8 cellular contexts compared by ENCODE assay signal in genomic region chr12:21526721-21527345, GRCh38. TPM values are rescaled to one million over a fixed set of nuclear protein-coding genes. Genes with fewer than 3 reads are reported as not detected.
A peak's percentile ranks its signal among the peaks of the same experiment; 100 is the strongest.
DNase-seq lines count a peak whose midpoint lies in the region; ATAC-seq and TF ChIP-seq lines count a peak whose summit lies in the region.

No MANE protein-coding gene starts in this region.

- H3K9me3 ChIP-seq in cardiac muscle cell (ENCODE audit: low read depth) (no peaks in the 10 kb centered on the region), adipocyte (ENCODE audit: control insufficient read depth, low read length) (no peaks in the 10 kb centered on the region), upper lobe of right lung (no peaks in the 10 kb centered on the region)

- intact Hi-C loops in Right ventricle myocardium superior (cut with DNase I): no loop called here
- intact Hi-C loops in upper lobe of right lung (cut with DNase I): no loop called here

- H3K4me3 ChIP-seq in cardiac muscle cell (peak overlapping the region; percentile 71), adipocyte (ENCODE audit: low read length) (peak overlapping the region; percentile 86), upper lobe of right lung (peak overlapping the region; percentile 58)

- H3K9ac ChIP-seq in adipocyte (ENCODE audit: low read length): no peak overlapping the region

- H3K4me1 ChIP-seq in cardiac muscle cell (ENCODE audit: low read depth) (peaks cover 14% of the 10 kb centered on the region), adipocyte (ENCODE audit: control insufficient read depth, insufficient read depth, low read length) (peaks cover 15% of the 10 kb centered on the region), upper lobe of right lung (no peaks in the 10 kb centered on the region)

- no peak for ATAC-seq in Right ventricle myocardium superior (ENCODE audit: poor library complexity)
- ATAC-seq in upper lobe of right lung: no peak
- ATAC-seq in GM19467 (IDR thresholded peaks at IDR 0.05; ENCODE audit: unreplicated experiment): no peak

- H3K27ac ChIP-seq in cardiac muscle cell: no peak overlapping the region
- no peak overlapping the region for H3K27ac ChIP-seq in upper lobe of right lung

- DNase-seq in cardiac muscle cell (ENCODE audit: low read depth in 1 of 2, low spot score in 1 of 2) (no peak), Right ventricle myocardium superior (no peak), adipocyte (ENCODE audit: low read depth) (no peak), left kidney (ENCODE audit: low read depth, low spot score) (peak; percentile 15), upper lobe of right lung (no peak), AG08396 (ENCODE audit: low spot score) (no peak)
- no peak for DNase-seq in activated naive CD4-positive, alpha-beta T cell treated with anti-CD3 and anti-CD28 coated beads, Interleukin-2, amount 50 U/mL, for 16 hours

- H3K36me3 ChIP-seq in cardiac muscle cell (no peaks in the 10 kb centered on the region), adipocyte (ENCODE audit: control insufficient read depth, insufficient read depth, low read length, severe bottlenecking) (no peaks in the 10 kb centered on the region), upper lobe of right lung (no peaks in the 10 kb centered on the region)

- H3K27me3 ChIP-seq in cardiac muscle cell (peaks cover 57% of the 10 kb centered on the region), adipocyte (replicated peaks; ENCODE audit: control insufficient read depth, insufficient read depth, low read length) (no peaks in the 10 kb centered on the region), upper lobe of right lung (no peaks in the 10 kb centered on the region)

- no peak for TF ChIP-seq CTCF in cardiac muscle cell (IDR thresholded peaks at IDR 0.05; ENCODE audit: low read depth, low read length)
- TF ChIP-seq CTCF in upper lobe of right lung (IDR thresholded peaks at IDR 0.05): no peak

RNA-seq across cellular contexts. Expression of gene SPX, which starts 0.7 kb away (rescaled TPM):
- 1.5 and 3.0 TPM in 2 replicates for total RNA-seq in cardiac muscle cell
- polyA plus RNA-seq in cardiac muscle cell: 1.1 and 2.4 TPM in 2 replicates
- 11.0 TPM for total RNA-seq in Right ventricle myocardium superior
- 1.7 TPM for total RNA-seq in upper lobe of right lung

RNA-seq across cellular contexts. Expression of gene GOLT1B, which starts 25.2 kb away (rescaled TPM):
- total RNA-seq in cardiac muscle cell (7.9 and 9.0 TPM in 2 replicates), Right ventricle myocardium superior (15.6 TPM), upper lobe of right lung (25.0 TPM)
- polyA plus RNA-seq in cardiac muscle cell: 13.1 and 18.9 TPM in 2 replicates

RNA-seq across cellular contexts. Expression of gene RECQL, which starts 25.4 kb away (rescaled TPM):
- total RNA-seq in cardiac muscle cell: 13.6 and 17.0 TPM in 2 replicates
- 11.8 and 14.7 TPM in 2 replicates for polyA plus RNA-seq in cardiac muscle cell
- 18.0 TPM for total RNA-seq in Right ventricle myocardium superior
- total RNA-seq in upper lobe of right lung: 29.6 TPM
